In the genomic region with DNA sequence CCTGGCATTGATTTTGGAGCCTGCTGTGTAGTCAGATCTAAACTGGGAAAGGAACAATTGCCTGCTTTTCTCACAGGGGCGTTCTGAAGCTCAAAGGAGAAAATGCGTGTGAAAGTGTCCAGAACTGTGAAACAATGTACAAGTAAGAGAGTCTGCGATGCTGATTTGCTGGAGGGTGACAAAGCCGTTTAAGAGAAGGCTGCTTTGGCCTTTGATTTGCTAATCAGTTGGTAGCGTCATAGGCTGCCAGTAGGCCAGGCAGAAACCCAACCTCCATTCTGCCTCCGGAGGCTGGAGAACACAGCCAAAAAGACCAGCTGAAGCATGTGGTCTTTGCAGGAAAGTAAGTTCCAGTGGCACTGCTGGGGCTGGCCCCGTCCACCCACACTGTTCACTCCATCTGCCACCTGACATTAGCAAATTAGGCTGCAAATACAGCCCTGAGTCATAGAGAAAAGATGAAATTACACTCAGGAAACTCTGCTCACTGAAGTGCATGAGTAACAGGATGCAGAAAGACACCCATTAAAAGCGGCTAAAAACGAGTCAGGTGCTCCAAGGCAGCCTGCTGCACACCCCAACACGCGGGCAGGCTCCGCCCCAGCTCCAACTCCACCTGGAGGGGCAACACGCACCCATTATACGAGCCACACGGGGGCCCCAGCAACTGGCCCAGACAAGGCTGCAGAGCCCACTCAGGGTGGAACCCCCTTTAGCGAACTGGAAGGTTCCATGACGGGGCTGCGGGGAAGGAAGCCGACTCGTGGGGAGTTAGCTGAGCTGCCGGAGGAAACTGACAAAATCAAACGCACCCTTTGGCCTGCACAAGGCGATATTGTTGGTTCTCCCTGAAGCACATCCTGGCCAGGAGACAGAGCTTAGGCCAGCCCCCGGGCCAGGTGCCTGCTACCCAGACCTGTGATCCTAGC, we compare ENCODE assay signal across 8 cellular contexts. TPM values are rescaled to one million over a fixed set of nuclear protein-coding genes. Genes with fewer than 3 reads are reported as not detected.
DNase-seq lines count a peak whose midpoint lies in the region; ATAC-seq and TF ChIP-seq lines count a peak whose summit lies in the region.

No MANE protein-coding gene starts in this region.

- no peaks in the 10 kb centered on the region for H4K20me1 ChIP-seq in OCI-LY3 (ENCODE audit: insufficient read depth, low read length)

- H3K27me3 ChIP-seq in OCI-LY3 (ENCODE audit: low read depth, low read length) (no peaks in the 10 kb centered on the region), right cardiac atrium (ENCODE audit: control insufficient read depth, insufficient read depth) (no peaks in the 10 kb centered on the region)

- peak; percentile 75 for ATAC-seq in HG03354 (IDR thresholded peaks at IDR 0.05; ENCODE audit: poor library complexity, severe bottlenecking, unreplicated experiment)
- ATAC-seq in right cardiac atrium: peak; percentile 42 to 61

- H3K36me3 ChIP-seq in OCI-LY3 (replicated peaks; ENCODE audit: low read depth, low read length): no peaks in the 10 kb centered on the region

- H3K9me3 ChIP-seq in OCI-LY3 (ENCODE audit: insufficient read depth, low read length) (no peaks in the 10 kb centered on the region), right cardiac atrium (ENCODE audit: control insufficient read depth, low read length) (no peaks in the 10 kb centered on the region)

- 47% methylated on average over 24 of the region's 24 CpGs for WGBS in right cardiac atrium

- peak; percentile 67 for TF ChIP-seq CTCF in OCI-LY3 (IDR thresholded peaks at IDR 0.05; ENCODE audit: low read depth, low read length)

- DNase-seq in AG20443 (ENCODE audit: low spot score) (peak; percentile 66), GM19238 (ENCODE audit: insufficient read length, low spot score) (peak; percentile 71), activated gamma-delta T cell treated with Interleukin-2 at 50 U/mL for 16 hours (peak; percentile 82), right cardiac atrium (peak in 1 of 3 donors; percentile 41), NCI-H524 treated with DMSO at 0.1 percent for 48 hours (lab: John Stamatoyannopoulos, UW) (no peak)
- DNase-seq in stimulated activated CD4-positive, alpha-beta T cell treated with anti-CD3 and anti-CD28 coated beads, Interleukin-1b, Interleukin-23, amount 100 ng/mL, for 1 hour (ENCODE audit: low read depth in 2 of 2): peak; percentile 47 to 67

- H3K9ac ChIP-seq in OCI-LY3 (ENCODE audit: low read length): peak overlapping the region; percentile 95

- H3K4me2 ChIP-seq in OCI-LY3 (ENCODE audit: low read length): peak overlapping the region; percentile 93

- H3K27ac ChIP-seq in OCI-LY3 (ENCODE audit: low read length) (peak overlapping the region; percentile 99), right cardiac atrium (ENCODE audit: low read length) (no peak overlapping the region)

- H3K4me3 ChIP-seq in OCI-LY3 (ENCODE audit: low read length): peak overlapping the region; percentile 71
- H3K4me3 ChIP-seq in right cardiac atrium (ENCODE audit: low read length): no peak overlapping the region

- H3K4me1 ChIP-seq in OCI-LY3 (ENCODE audit: low read length) (peaks cover 65% of the 10 kb centered on the region), right cardiac atrium (ENCODE audit: control insufficient read depth, insufficient read depth, low read length) (no peaks in the 10 kb centered on the region)

- no peaks in the 10 kb centered on the region for H3K79me2 ChIP-seq in OCI-LY3 (ENCODE audit: low read length)

- intact Hi-C loops in right cardiac atrium (cut with DNase I): no loop called here

- H2AFZ ChIP-seq in OCI-LY3 (ENCODE audit: low read depth, low read length): 0 out of 2 replicates have a peak overlapping the region, but pooled peaks have one; percentile 10

RNA-seq across cellular contexts. Expression of gene ZDHHC19, which starts 31.6 kb away (rescaled TPM):
- not detected for total RNA-seq in right cardiac atrium
- 1.9 TPM for polyA plus RNA-seq in right cardiac atrium

RNA-seq across cellular contexts. Expression of gene SLC51A, which starts 36.7 kb away (rescaled TPM):
- total RNA-seq in right cardiac atrium: under 1 TPM in 2 of 4 donors, not detected in 2; 0.23 to 0.68 TPM
- polyA plus RNA-seq in right cardiac atrium: 0.81 TPM
